Comparison of ENCODE assay signal across 34 cellular contexts in genomic region chr14:95006479-95006878, GRCh38.
DNase-seq lines count a peak whose midpoint lies in the region; ATAC-seq, FAIRE-seq and TF ChIP-seq lines count a peak whose summit lies in the region.
"Had no signal": no experiment of that assay in that cellular context is flagged by ENCODE, and none has a peak within 500 bp of the region (broad histone marks: within the 10 kb centered on the region; RNA-seq: fewer than 3 reads in every experiment).

No MANE protein-coding gene starts in this region.

- H3K4me1 ChIP-seq in mammary epithelial cell (ENCODE audit: insufficient read depth, low read length), result no peaks in the 10 kb centered on the region
- no peaks in the 10 kb centered on the region for H3K4me1 ChIP-seq in breast epithelium
- peaks cover 14% of the 10 kb centered on the region for H3K4me1 ChIP-seq in BLaER1
- H3K4me1 ChIP-seq in esophagus muscularis mucosa, result peaks cover 13 to 25% (median 23%) of the 10 kb centered on the region in 4 donors
- H3K4me1 ChIP-seq: A549, BE2C, Caco-2 had no signal

- intact Hi-C loops in mammary epithelial cell (cut with micrococcal nuclease), result no loop called here
- intact Hi-C loops in breast epithelium (cut with DNase I; ENCODE audit: low total_unique reads), result no loop called here
- intact Hi-C loops in esophagus muscularis mucosa (cut with DNase I), result no loop called here

- TF ChIP-seq POLR2A in breast epithelium (IDR thresholded peaks at IDR 0.05) (no peak), esophagus muscularis mucosa (IDR thresholded peaks at IDR 0.05; ENCODE audit: low read depth) (no peak)

- FAIRE-seq in bronchial epithelial cell (lab: Jason Lieb, UNC), result no peak
- FAIRE-seq: A204.1, A549, D721Med had no signal

- no peak for TF ChIP-seq EP300 in esophagus muscularis mucosa (IDR thresholded peaks at IDR 0.05)

- H3K9ac ChIP-seq in mammary epithelial cell (ENCODE audit: insufficient read depth, low read length) (no peak overlapping the region), BLaER1 (no peak overlapping the region)
- H3K9ac ChIP-seq: BLaER1 treated with 17β-estradiol and CSF1 and Interleukin-3, amounts not matched to agents 10 nM and 100 nM had no signal

- H3K36me3 ChIP-seq in mammary epithelial cell (ENCODE audit: insufficient read depth, low read length) (no peaks in the 10 kb centered on the region), breast epithelium (no peaks in the 10 kb centered on the region), BLaER1 (no peaks in the 10 kb centered on the region), bronchial epithelial cell (ENCODE audit: control insufficient read depth, insufficient read depth, low read length) (no peaks in the 10 kb centered on the region), esophagus muscularis mucosa (no peaks in the 10 kb centered on the region)
- H3K36me3 ChIP-seq: BE2C; BLaER1 treated with 17β-estradiol and CSF1 and Interleukin-3, amounts not matched to agents 10 nM and 100 nM had no signal

- H3K27me3 ChIP-seq in mammary epithelial cell (ENCODE audit: insufficient read depth, low read length) (no peaks in the 10 kb centered on the region), breast epithelium (no peaks in the 10 kb centered on the region), BLaER1 (no peaks in the 10 kb centered on the region), bronchial epithelial cell (ENCODE audit: control insufficient read depth, insufficient read depth, low read length) (no peaks in the 10 kb centered on the region), esophagus muscularis mucosa (no peaks in the 10 kb centered on the region)
- H3K27me3 ChIP-seq: BLaER1 treated with 17β-estradiol and CSF1 and Interleukin-3, amounts not matched to agents 10 nM and 100 nM had no signal

- H3K79me2 ChIP-seq in mammary epithelial cell (ENCODE audit: insufficient read depth, low read length), result no peaks in the 10 kb centered on the region

- H2AFZ ChIP-seq in mammary epithelial cell (ENCODE audit: low read depth, low read length), result no peak overlapping the region

- ATAC-seq in HG03108 (IDR thresholded peaks at IDR 0.05; ENCODE audit: unreplicated experiment), result no peak
- ATAC-seq: A549; CD8-positive, alpha-beta T cell had no signal

- dilution Hi-C loops in mammary epithelial cell (cut with HindIII; ENCODE audit: low sequenced_read_pairs), result no loop called here

- in situ Hi-C loops in mammary epithelial cell (cut with MboI; ENCODE audit: low sequenced_read_pairs in 2 of 2), result no loop called here

- BruUV-seq in mammary epithelial cell (replicated peaks; lab: Mats Ljungman, UMichigan), result no TSS peak

- H4K20me1 ChIP-seq in mammary epithelial cell (ENCODE audit: insufficient read depth, low read length) (no peaks in the 10 kb centered on the region), BLaER1 (no peaks in the 10 kb centered on the region)
- H4K20me1 ChIP-seq: BLaER1 treated with 17β-estradiol and CSF1 and Interleukin-3, amounts not matched to agents 10 nM and 100 nM had no signal

- H3K4me2 ChIP-seq in mammary epithelial cell (ENCODE audit: insufficient read depth, low read depth, low read length) (no peak overlapping the region), BLaER1 (peak overlapping the region; percentile 42; the same call in 1 of the 2 replicates)
- H3K4me2 ChIP-seq: A549 had no signal

- H3K27ac ChIP-seq in mammary epithelial cell (ENCODE audit: insufficient read depth, low read depth, low read length) (no peak overlapping the region), breast epithelium (no peak overlapping the region), BLaER1 (no peak overlapping the region), esophagus muscularis mucosa (replicated peaks in 1 of 4) (no peak overlapping the region)
- H3K27ac ChIP-seq: 22Rv1; A549; BLaER1 treated with 17β-estradiol and CSF1 and Interleukin-3, amounts not matched to agents 10 nM and 100 nM; C4-2B had no signal

- TF ChIP-seq CTCF in mammary epithelial cell (conservative IDR thresholded peaks at IDR 0.05 in 1 of 2, IDR thresholded peaks at IDR 0.05 in 1 of 2; ENCODE audit: extremely low read depth in 1 of 2, insufficient read depth in 1 of 2, low read depth in 1 of 2, low read length in 2 of 2) (no peak), breast epithelium (IDR thresholded peaks at IDR 0.05) (no peak), bronchial epithelial cell (IDR thresholded peaks at IDR 0.05; ENCODE audit: insufficient read depth, low read length, severe bottlenecking) (no peak), esophagus muscularis mucosa (IDR thresholded peaks at IDR 0.05) (no peak)

- H3K9me3 ChIP-seq in mammary epithelial cell (replicated peaks; ENCODE audit: insufficient read depth, low read length), result no peaks in the 10 kb centered on the region
- H3K9me3 ChIP-seq in breast epithelium, result no peaks in the 10 kb centered on the region
- H3K9me3 ChIP-seq in BLaER1, result no peaks in the 10 kb centered on the region
- H3K9me3 ChIP-seq in esophagus muscularis mucosa, result no peaks in the 10 kb centered on the region
- H3K9me3 ChIP-seq: A549; BE2C; BLaER1 treated with 17β-estradiol and CSF1 and Interleukin-3, amounts not matched to agents 10 nM and 100 nM; Caco-2 had no signal

- CTCF ChIA-PET in mammary epithelial cell (lab: Charles Lee; ENCODE audit: low non-redundant PET), result no interaction called here

- no peak overlapping the region for H3K4me3 ChIP-seq in mammary epithelial cell (replicated peaks in 1 of 3; ENCODE audit: insufficient read depth in 1 of 3, low read depth in 2 of 3, low read length in 3 of 3)
- no peak overlapping the region for H3K4me3 ChIP-seq in breast epithelium
- no peak overlapping the region for H3K4me3 ChIP-seq in BLaER1
- H3K4me3 ChIP-seq in bronchial epithelial cell (ENCODE audit: low read depth, low read length), result no peak overlapping the region
- H3K4me3 ChIP-seq in esophagus muscularis mucosa, result no peak overlapping the region
- H3K4me3 ChIP-seq: A549; BLaER1 treated with 17β-estradiol and CSF1 and Interleukin-3, amounts not matched to agents 10 nM and 100 nM had no signal

- WGBS in mammary epithelial cell (ENCODE audit: low coverage, missing lambda C conversion rate), result 53% methylated on average over 4 of the region's 4 CpGs
- 87% methylated on average over 4 of the region's 4 CpGs for WGBS in esophagus muscularis mucosa

- DNase-seq in mammary epithelial cell, result peak; percentile 20
- DNase-seq in breast epithelium (ENCODE audit: low spot score in 2 of 2), result no peak
- peak; percentile 17 for DNase-seq in bronchial epithelial cell (ENCODE audit: low read depth)
- peak; percentile 53 for DNase-seq in esophagus muscularis mucosa (ENCODE audit: extremely low spot score)
- no peak for DNase-seq in mesenteric fat pad (ENCODE audit: low spot score)
- DNase-seq in AG08396 (ENCODE audit: low spot score), result no peak
- DNase-seq: 8988T; ACHN; AML-193; BE2C; C1 segment of cervical spinal cord; Caco-2; Calu3; CD4-positive, alpha-beta memory T cell; CD4-positive, alpha-beta T cell; CD4-positive, CD25-positive, alpha-beta regulatory T cell; CD8-positive, alpha-beta memory T cell; CD8-positive, alpha-beta T cell; COR-L47; DMS 273 treated with DMSO at 0.1 percent for 48 hours; DMS153; DMS53; DMS79; DMS79 treated with DMSO at 0.1 percent for 48 hours; DND-41; EL had no signal

Comparison
In these comparisons a context has a peak if more than half of its experiments do, and no peak if none do; other contexts are left out.
1. DNase-seq: peak in mammary epithelial cell (single experiment), bronchial epithelial cell (single experiment) and esophagus muscularis mucosa (single experiment); none in breast epithelium (0 of 2), mesenteric fat pad (single experiment) and AG08396 (single experiment).